ENCODE assay signal across 33 cellular contexts in genomic region chr10:5624701-5625100, GRCh38.
"Had no signal": no experiment of that assay in that cellular context is flagged by ENCODE, and none has a peak within 500 bp of the region (broad histone marks: within the 10 kb centered on the region; RNA-seq: fewer than 3 reads in every experiment).

No MANE protein-coding gene starts in this region.

- FAIRE-seq: frontal cortex, TTC549 had no signal

- H3K27me3 Mint-ChIP-seq: activated naive CD4-positive, alpha-beta T cell treated with anti-CD3 and anti-CD28 coated beads, Interleukin-2, amount 50 U/mL, for 24 hours had no signal

- H3K36me3 Mint-ChIP-seq: activated naive CD4-positive, alpha-beta T cell treated with anti-CD3 and anti-CD28 coated beads, Interleukin-2, amount 50 U/mL, for 24 hours; activated naive CD8-positive, alpha-beta T cell treated with anti-CD3 and anti-CD28 coated beads for 36 hours; brain; WTC11 had no signal

- H3K27ac ChIP-seq: adrenal gland, breast epithelium, cardiac muscle cell, dorsolateral prefrontal cortex, VCaP had no signal

- H3K4me3 Mint-ChIP-seq: activated CD8-positive, alpha-beta T cell treated with anti-CD3 and anti-CD28 coated beads for 36 hours; activated naive CD4-positive, alpha-beta T cell treated with anti-CD3 and anti-CD28 coated beads for 36 hours; activated naive CD4-positive, alpha-beta T cell treated with anti-CD3 and anti-CD28 coated beads, Interleukin-2, amount 50 U/mL, for 24 hours; activated naive CD8-positive, alpha-beta T cell treated with anti-CD3 and anti-CD28 coated beads for 36 hours; activated naive CD8-positive, alpha-beta T cell treated with anti-CD3 and anti-CD28 coated beads, Interleukin-2, amount 50 U/mL, for 24 hours; activated T-helper 1 cell treated with anti-CD3 and anti-CD28 coated beads, Interleukin-12 subunit alpha, Interleukin-12 subunit beta, Interleukin-2, Interleukin-4 antibody, amounts not matched to agents 30 ng/mL and 10 ng/mL and 1 ng/mL, durations not matched to agents 14 hours and 24 hours and 36 hours; brain; dendritic cell treated with granulocyte-macrophage colony-stimulating factor and Interleukin-4, amounts not matched to agents 40 ng/mL and 50 ng/mL, for 4 days; endodermal cell; WTC11 had no signal

- H3K27me3 ChIP-seq: adrenal gland, breast epithelium, cardiac muscle cell, dorsolateral prefrontal cortex had no signal

- H3K4me3 ChIP-seq: adrenal gland, breast epithelium, cardiac muscle cell, coronary artery, dorsolateral prefrontal cortex had no signal

- DNase-seq: activated CD4-positive, alpha-beta T cell treated with anti-CD3 and anti-CD28 coated beads for 1 hour; activated CD4-positive, alpha-beta T cell treated with anti-CD3 and anti-CD28 coated beads for 4 hours; activated CD4-positive, alpha-beta T cell treated with anti-CD3 and anti-CD28 coated beads, Interleukin-2, amount 50 U/mL, for 1 hour; activated CD4-positive, alpha-beta T cell treated with anti-CD3 and anti-CD28 coated beads, Interleukin-2, amount 50 U/mL, for 48 hours; activated CD8-positive, alpha-beta memory T cell treated with anti-CD3 and anti-CD28 coated beads for 24 hours; activated CD8-positive, alpha-beta T cell treated with anti-CD3 and anti-CD28 coated beads for 36 hours; activated effector memory CD4-positive, alpha-beta T cell treated with anti-CD3 and anti-CD28 coated beads, Interleukin-2, amount 50 U/mL, for 16 hours; activated naive CD4-positive, alpha-beta T cell treated with anti-CD3 and anti-CD28 coated beads for 36 hours; activated naive CD8-positive, alpha-beta T cell treated with anti-CD3 and anti-CD28 coated beads for 36 hours; activated naive CD8-positive, alpha-beta T cell treated with anti-CD3 and anti-CD28 coated beads, Interleukin-2, amount 50 U/mL, for 24 hours; activated T-cell treated with anti-CD3 and anti-CD28 coated beads, Interleukin-2, amount 50 U/mL, for 48 hours; adrenal gland; amygdala; central memory CD4-positive, alpha-beta T cell; cerebellar nuclear complex; dorsolateral prefrontal cortex; effector memory CD4-positive, alpha-beta T cell; endodermal cell; foreskin fibroblast; T-helper 2 cell had no signal

- H3K27ac Mint-ChIP-seq: activated CD8-positive, alpha-beta T cell treated with anti-CD3 and anti-CD28 coated beads for 36 hours; activated naive CD4-positive, alpha-beta T cell treated with anti-CD3 and anti-CD28 coated beads for 36 hours; activated naive CD4-positive, alpha-beta T cell treated with anti-CD3 and anti-CD28 coated beads, Interleukin-2, amount 50 U/mL, for 24 hours; activated naive CD8-positive, alpha-beta T cell treated with anti-CD3 and anti-CD28 coated beads for 36 hours; activated naive CD8-positive, alpha-beta T cell treated with anti-CD3 and anti-CD28 coated beads, Interleukin-2, amount 50 U/mL, for 24 hours; activated T-helper 1 cell treated with anti-CD3 and anti-CD28 coated beads, Interleukin-12 subunit alpha, Interleukin-12 subunit beta, Interleukin-2, Interleukin-4 antibody, amounts not matched to agents 30 ng/mL and 10 ng/mL and 1 ng/mL, durations not matched to agents 14 hours and 24 hours and 36 hours; activated T-helper 2 cell treated with anti-CD3 and anti-CD28 coated beads, Interferon-gamma antibody, Interleukin-2, Interleukin-4, amounts not matched to agents 10 μg/mL and 5 μg/mL and 100 μg/mL, durations not matched to agents 14 hours and 24 hours and 36 hours; brain; dendritic cell treated with granulocyte-macrophage colony-stimulating factor and Interleukin-4, amounts not matched to agents 40 ng/mL and 50 ng/mL, for 4 days; endodermal cell; WTC11 had no signal

- H3K9me3 Mint-ChIP-seq: activated CD8-positive, alpha-beta T cell treated with anti-CD3 and anti-CD28 coated beads for 36 hours; activated naive CD4-positive, alpha-beta T cell treated with anti-CD3 and anti-CD28 coated beads for 36 hours; activated naive CD4-positive, alpha-beta T cell treated with anti-CD3 and anti-CD28 coated beads, Interleukin-2, amount 50 U/mL, for 24 hours; activated naive CD8-positive, alpha-beta T cell treated with anti-CD3 and anti-CD28 coated beads for 36 hours; activated naive CD8-positive, alpha-beta T cell treated with anti-CD3 and anti-CD28 coated beads, Interleukin-2, amount 50 U/mL, for 24 hours; activated T-helper 1 cell treated with anti-CD3 and anti-CD28 coated beads, Interleukin-12 subunit alpha, Interleukin-12 subunit beta, Interleukin-2, Interleukin-4 antibody, amounts not matched to agents 30 ng/mL and 10 ng/mL and 1 ng/mL, durations not matched to agents 14 hours and 24 hours and 36 hours; activated T-helper 2 cell treated with anti-CD3 and anti-CD28 coated beads, Interferon-gamma antibody, Interleukin-2, Interleukin-4, amounts not matched to agents 10 μg/mL and 5 μg/mL and 100 μg/mL, durations not matched to agents 14 hours and 24 hours and 36 hours; dendritic cell treated with granulocyte-macrophage colony-stimulating factor and Interleukin-4, amounts not matched to agents 40 ng/mL and 50 ng/mL, for 4 days; endodermal cell; WTC11 had no signal

- H3K4me1 Mint-ChIP-seq: endodermal cell had no signal

- ATAC-seq: activated CD8-positive, alpha-beta T cell treated with anti-CD3 and anti-CD28 coated beads for 36 hours; activated naive CD8-positive, alpha-beta T cell treated with anti-CD3 and anti-CD28 coated beads, Interleukin-2, amount 50 U/mL, for 24 hours; esophagus mucosa; WTC11 had no signal

- H3K36me3 ChIP-seq: adrenal gland, breast epithelium, cardiac muscle cell had no signal

- H3K9me3 ChIP-seq: adrenal gland, breast epithelium had no signal
